ENCODE assay signal across 8 cellular contexts in genomic region chr16:67537636-67538591, GRCh38. TPM values are rescaled to one million over a fixed set of nuclear protein-coding genes. Genes with fewer than 3 reads are reported as not detected.
DNase-seq lines count a peak whose midpoint lies in the region; ATAC-seq, FAIRE-seq and TF ChIP-seq lines count a peak whose summit lies in the region.

No MANE protein-coding gene starts in this region.

- H3K9me3 ChIP-seq in Caco-2 (no peaks in the 10 kb centered on the region), endocrine pancreas (ENCODE audit: control insufficient read depth, low read length) (no peaks in the 10 kb centered on the region), stomach smooth muscle (ENCODE audit: control insufficient read depth in 2 of 2, low read length in 2 of 2) (no peaks in the 10 kb centered on the region)

- peak overlapping the region; percentile 80 for H3K4me3 Mint-ChIP-seq in Caco-2 (ENCODE audit: unreplicated experiment)

- BruUV-seq in Caco-2 (replicated peaks; lab: Mats Ljungman, UMichigan): no TSS peak

- H3K9me3 Mint-ChIP-seq in Caco-2 (ENCODE audit: unreplicated experiment): no peaks in the 10 kb centered on the region

- peak; percentile 55 for ATAC-seq in HG02885 (IDR thresholded peaks at IDR 0.05; ENCODE audit: poor library complexity, unreplicated experiment)
- no peak for ATAC-seq in GM18505 (IDR thresholded peaks at IDR 0.05; ENCODE audit: unreplicated experiment)

- H3K4me3 ChIP-seq in Caco-2 (ENCODE audit: low read depth, low read length) (peak overlapping the region; percentile 80), endocrine pancreas (ENCODE audit: control insufficient read depth, insufficient read depth, low read length) (no peak overlapping the region), stomach smooth muscle (ENCODE audit: low read length in 2 of 2) (peak overlapping the region; percentile 46 to 75)

- H3K36me3 ChIP-seq in Caco-2 (ENCODE audit: control insufficient read depth, insufficient read depth, low read length) (peaks cover 4% of the 10 kb centered on the region; the same call in 1 of the 2 replicates), endocrine pancreas (ENCODE audit: control insufficient read depth, insufficient read depth, low read length) (no peaks in the 10 kb centered on the region), stomach smooth muscle (ENCODE audit: control insufficient read depth in 2 of 2, insufficient read depth in 2 of 2, low read length in 2 of 2) (peaks cover 24 to 26% of the 10 kb centered on the region in 2 donors)

- H3K27ac ChIP-seq in stomach smooth muscle (ENCODE audit: low read length): peak overlapping the region; percentile 53

- FAIRE-seq in RCC 7860 (lab: Jason Lieb, UNC): no peak

- H3K27me3 ChIP-seq in Caco-2 (replicated peaks; ENCODE audit: control insufficient read depth, insufficient read depth, low read length): no peaks in the 10 kb centered on the region
- H3K27me3 ChIP-seq in endocrine pancreas (ENCODE audit: control insufficient read depth, insufficient read depth, low read length): no peaks in the 10 kb centered on the region
- no peaks in the 10 kb centered on the region for H3K27me3 ChIP-seq in stomach smooth muscle (ENCODE audit: control insufficient read depth in 1 of 2, insufficient read depth in 2 of 2, low read length in 2 of 2)

- H3K36me3 Mint-ChIP-seq in Caco-2 (ENCODE audit: insufficient read depth, unreplicated experiment): peaks cover 65% of the 10 kb centered on the region

- no peak for TF ChIP-seq POLR2A in GM18505 (IDR thresholded peaks at IDR 0.05; ENCODE audit: borderline replicate concordance, extremely low read depth, insufficient read depth, insufficient read length)

- POLR2A ChIA-PET in Caco-2 (lab: Charles Lee): interaction anchor here (0.5 to 0.9 kb wide), 3 partner anchors 24 to 404 kb away, joined by 3 to 6 read pairs (median 4); no protein-coding TSS in a partner anchor

- intact Hi-C loops in Caco-2 (cut with micrococcal nuclease; ENCODE audit: unreplicated experiment): loop anchor here (1.0 kb wide), 1 partner anchor 17 kb away; no protein-coding TSS in a partner anchor

- peak overlapping the region; percentile 60 for H3K27ac Mint-ChIP-seq in Caco-2 (ENCODE audit: unreplicated experiment)

- CTCF ChIA-PET in Caco-2 (lab: Charles Lee): interaction anchor here (0.7 to 5.7 kb wide), 5 partner anchors 9 to 125 kb away, joined by 3 to 45 read pairs (median 13); partner anchors contain the start of genes ATP6V0D1 and CTCF

- H3K27me3 Mint-ChIP-seq in Caco-2 (ENCODE audit: insufficient read depth, unreplicated experiment): no peaks in the 10 kb centered on the region

- peaks cover 37% of the 10 kb centered on the region for H3K4me1 Mint-ChIP-seq in Caco-2 (ENCODE audit: low read depth, unreplicated experiment)

- H3K9ac ChIP-seq in endocrine pancreas (ENCODE audit: control insufficient read depth, insufficient read depth, low read length) (peak overlapping the region; percentile 93), stomach smooth muscle (ENCODE audit: low read length in 2 of 2) (peak overlapping the region; percentile 13 to 60)

- H3K4me1 ChIP-seq in Caco-2 (peaks cover 22% of the 10 kb centered on the region), endocrine pancreas (ENCODE audit: control insufficient read depth, insufficient read depth, low read length) (no peaks in the 10 kb centered on the region), stomach smooth muscle (ENCODE audit: control insufficient read depth, insufficient read depth, low read length) (peaks cover 34% of the 10 kb centered on the region)

- DNase-seq in Caco-2 (peak; percentile 76 to 82), midbrain (lab: John Stamatoyannopoulos, UW) (peak; percentile 12), RCC 7860 (ENCODE audit: low spot score) (no peak)
- peak; percentile 46 to 52 for DNase-seq in activated CD4-positive, alpha-beta T cell treated with anti-CD3 and anti-CD28 coated beads, Interleukin-2, amount 50 U/mL, for 48 hours

- no peak for TF ChIP-seq CTCF in Caco-2 (IDR thresholded peaks at IDR 0.05; ENCODE audit: insufficient read depth in 1 of 2, low read depth in 1 of 2, low read length in 1 of 2, severe bottlenecking in 1 of 2, unreplicated experiment in 1 of 2)

RNA-seq across cellular contexts. Expression of gene RIPOR1, which starts 9.3 kb away (rescaled TPM):
- total RNA-seq in Caco-2 (2022): 87.9 and 90.4 TPM in 2 replicates

RNA-seq across cellular contexts. Expression of gene CTCF, which starts 24.4 kb away (rescaled TPM):
- 60.8 and 67.8 TPM in 2 replicates for total RNA-seq in Caco-2 (2022)

RNA-seq across cellular contexts. Expression of gene AGRP, which starts 54.6 kb away (rescaled TPM):
- not detected in 2 replicates for total RNA-seq in Caco-2 (2022)

RNA-seq across cellular contexts. Expression of gene ATP6V0D1, which starts 57.0 kb away (rescaled TPM):
- 107 and 110 TPM in 2 replicates for total RNA-seq in Caco-2 (2022)
